Comparison of ENCODE assay signal across 1 cellular context in the genomic region with DNA sequence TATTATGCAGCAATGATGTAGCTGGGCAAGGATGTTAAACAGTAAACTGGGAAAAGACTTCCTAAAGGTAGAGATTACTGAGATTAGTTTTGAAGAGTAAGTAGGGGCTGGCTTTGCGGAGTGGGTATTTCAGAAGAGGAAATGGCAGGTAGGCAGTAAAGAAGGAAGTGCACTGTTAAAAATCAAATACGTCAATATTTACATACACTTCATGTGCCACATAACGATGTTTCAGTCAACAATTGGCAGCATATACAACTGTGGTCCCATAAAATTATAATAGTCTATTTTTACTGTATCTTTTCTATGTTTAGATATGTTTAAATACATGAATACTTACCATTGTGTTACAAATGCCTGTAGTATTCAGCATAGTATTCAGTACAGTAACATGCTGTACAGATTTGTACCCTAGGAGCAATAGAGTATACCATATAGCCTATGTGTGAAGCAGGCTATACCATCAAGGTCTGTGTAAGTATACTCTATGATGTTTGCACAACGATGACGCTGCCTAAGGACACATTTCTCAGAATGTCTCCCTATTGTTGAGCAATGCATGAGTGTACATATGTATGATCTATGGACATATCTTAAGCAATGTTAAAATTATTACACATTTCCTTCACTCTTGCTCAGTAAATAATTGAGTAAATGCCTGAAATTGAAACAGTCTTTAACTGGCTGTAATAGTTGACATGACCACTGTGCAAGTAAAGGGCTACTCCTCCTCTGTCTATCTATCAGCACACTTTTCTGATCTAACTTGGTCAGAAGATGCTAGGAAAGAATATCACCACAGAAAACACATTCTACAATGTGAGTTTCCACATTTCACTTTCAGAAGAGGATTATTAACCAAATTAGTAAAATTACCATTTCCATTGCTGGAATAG.
TF ChIP-seq lines count a peak whose summit lies in the region.

No MANE protein-coding gene starts in this region.

TF ChIP-seq in HepG2, 621 proteins besides CTCF, POLR2A, EP300 and RAD21 (continued from another document and continues in another):
- TF ChIP-seq ZNF282 (IDR thresholded peaks at IDR 0.05; ENCODE audit: partially characterized antibody): no peak
- TF ChIP-seq ZFP90 (CRISPR knock-in tag; IDR thresholded peaks at IDR 0.05; ENCODE audit: borderline replicate concordance): no peak
- no peak for TF ChIP-seq ZBTB42 (CRISPR knock-in tag; IDR thresholded peaks at IDR 0.05)
- TF ChIP-seq, protein P1, sequence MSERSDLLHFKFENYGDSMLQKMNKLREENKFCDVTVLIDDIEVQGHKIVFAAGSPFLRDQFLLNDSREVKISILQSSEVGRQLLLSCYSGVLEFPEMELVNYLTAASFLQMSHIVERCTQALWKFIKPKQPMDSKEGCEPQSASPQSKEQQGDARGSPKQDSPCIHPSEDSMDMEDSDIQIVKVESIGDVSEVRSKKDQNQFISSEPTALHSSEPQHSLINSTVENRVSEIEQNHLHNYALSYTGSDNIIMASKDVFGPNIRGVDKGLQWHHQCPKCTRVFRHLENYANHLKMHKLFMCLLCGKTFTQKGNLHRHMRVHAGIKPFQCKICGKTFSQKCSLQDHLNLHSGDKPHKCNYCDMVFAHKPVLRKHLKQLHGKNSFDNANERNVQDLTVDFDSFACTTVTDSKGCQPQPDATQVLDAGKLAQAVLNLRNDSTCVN (CRISPR knock-in tag; IDR thresholded peaks at IDR 0.05; ENCODE audit: borderline replicate concordance): no peak
- TF ChIP-seq, protein P2, sequence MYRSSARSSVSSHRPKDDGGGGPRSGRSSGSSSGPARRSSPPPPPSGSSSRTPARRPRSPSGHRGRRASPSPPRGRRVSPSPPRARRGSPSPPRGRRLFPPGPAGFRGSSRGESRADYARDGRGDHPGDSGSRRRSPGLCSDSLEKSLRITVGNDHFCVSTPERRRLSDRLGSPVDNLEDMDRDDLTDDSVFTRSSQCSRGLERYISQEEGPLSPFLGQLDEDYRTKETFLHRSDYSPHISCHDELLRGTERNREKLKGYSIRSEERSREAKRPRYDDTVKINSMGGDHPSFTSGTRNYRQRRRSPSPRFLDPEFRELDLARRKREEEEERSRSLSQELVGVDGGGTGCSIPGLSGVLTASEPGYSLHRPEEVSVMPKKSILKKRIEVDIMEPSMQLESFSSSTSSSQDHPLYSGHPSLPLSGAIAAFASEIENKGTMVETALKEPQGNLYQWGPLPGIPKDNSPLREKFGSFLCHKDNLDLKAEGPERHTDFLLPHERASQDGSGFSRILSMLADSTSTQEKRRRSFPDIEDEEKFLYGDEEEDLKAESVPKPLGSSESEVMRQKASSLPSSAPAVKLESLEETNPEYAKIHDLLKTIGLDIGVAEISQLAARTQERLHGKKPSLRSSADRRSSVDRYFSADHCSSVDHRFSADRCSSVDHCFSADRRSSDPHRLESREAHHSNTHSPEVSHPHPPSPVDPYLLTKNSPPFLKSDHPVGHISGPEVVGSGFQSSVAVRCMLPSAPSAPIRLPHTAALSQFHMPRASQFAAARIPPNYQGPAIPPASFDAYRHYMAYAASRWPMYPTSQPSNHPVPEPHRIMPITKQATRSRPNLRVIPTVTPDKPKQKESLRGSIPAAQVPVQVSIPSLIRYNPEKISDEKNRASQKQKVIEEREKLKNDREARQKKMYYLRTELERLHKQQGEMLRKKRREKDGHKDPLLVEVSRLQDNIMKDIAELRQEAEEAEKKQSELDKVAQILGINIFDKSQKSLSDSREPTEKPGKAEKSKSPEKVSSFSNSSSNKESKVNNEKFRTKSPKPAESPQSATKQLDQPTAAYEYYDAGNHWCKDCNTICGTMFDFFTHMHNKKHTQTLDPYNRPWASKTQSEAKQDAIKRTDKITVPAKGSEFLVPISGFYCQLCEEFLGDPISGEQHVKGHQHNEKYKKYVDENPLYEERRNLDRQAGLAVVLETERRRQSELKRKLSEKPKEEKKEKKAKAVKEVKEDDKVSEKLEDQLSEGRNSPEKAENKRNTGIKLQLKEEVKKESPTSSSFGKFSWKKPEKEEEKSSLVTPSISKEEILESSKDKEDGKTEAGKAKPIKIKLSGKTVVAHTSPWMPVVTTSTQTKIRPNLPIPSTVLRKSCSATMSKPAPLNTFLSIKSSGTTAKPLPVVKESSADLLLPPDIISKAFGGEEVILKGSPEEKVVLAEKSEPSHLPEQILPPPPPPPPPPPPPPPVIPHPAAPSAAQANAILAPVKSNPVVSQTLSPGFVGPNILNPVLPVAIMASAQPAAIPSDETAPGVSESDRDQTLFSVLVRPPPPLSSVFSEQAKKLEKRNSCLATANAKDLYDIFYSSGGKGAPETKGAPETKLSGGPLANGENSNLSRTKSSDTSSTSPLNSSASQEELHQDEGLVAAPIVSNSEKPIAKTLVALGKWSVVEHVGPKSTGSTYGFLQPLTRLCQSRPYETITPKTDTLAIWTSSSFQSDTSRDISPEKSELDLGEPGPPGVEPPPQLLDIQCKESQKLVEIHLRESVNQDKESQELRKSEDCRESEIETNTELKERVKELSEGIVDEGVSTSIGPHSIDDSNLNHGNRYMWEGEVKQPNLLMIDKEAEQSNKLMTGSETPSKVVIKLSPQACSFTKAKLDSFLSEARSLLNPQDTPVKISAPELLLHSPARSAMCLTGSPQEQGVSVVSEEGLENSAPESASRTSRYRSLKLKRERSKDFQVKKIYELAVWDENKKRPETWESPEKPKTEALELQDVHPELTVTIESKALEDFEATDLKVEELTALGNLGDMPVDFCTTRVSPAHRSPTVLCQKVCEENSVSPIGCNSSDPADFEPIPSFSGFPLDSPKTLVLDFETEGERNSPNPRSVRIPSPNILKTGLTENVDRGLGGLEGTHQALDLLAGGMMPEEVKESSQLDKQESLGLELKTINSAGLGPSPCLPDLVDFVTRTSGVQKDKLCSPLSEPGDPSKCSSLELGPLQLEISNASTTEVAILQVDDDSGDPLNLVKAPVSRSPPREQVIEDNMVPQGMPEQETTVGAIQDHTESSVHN (CRISPR knock-in tag; IDR thresholded peaks at IDR 0.05): no peak
- peak; percentile 62; the same call in 1 of the 2 replicates for TF ChIP-seq TBX3 (IDR thresholded peaks at IDR 0.05; ENCODE audit: borderline replicate concordance)
- TF ChIP-seq, protein P3, sequence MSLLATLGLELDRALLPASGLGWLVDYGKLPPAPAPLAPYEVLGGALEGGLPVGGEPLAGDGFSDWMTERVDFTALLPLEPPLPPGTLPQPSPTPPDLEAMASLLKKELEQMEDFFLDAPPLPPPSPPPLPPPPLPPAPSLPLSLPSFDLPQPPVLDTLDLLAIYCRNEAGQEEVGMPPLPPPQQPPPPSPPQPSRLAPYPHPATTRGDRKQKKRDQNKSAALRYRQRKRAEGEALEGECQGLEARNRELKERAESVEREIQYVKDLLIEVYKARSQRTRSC (CRISPR knock-in tag; IDR thresholded peaks at IDR 0.05; ENCODE audit: low read depth): no peak
- TF ChIP-seq ZNF546 (CRISPR knock-in tag; conservative IDR thresholded peaks at IDR 0.05): no peak
- TF ChIP-seq, protein P4, sequence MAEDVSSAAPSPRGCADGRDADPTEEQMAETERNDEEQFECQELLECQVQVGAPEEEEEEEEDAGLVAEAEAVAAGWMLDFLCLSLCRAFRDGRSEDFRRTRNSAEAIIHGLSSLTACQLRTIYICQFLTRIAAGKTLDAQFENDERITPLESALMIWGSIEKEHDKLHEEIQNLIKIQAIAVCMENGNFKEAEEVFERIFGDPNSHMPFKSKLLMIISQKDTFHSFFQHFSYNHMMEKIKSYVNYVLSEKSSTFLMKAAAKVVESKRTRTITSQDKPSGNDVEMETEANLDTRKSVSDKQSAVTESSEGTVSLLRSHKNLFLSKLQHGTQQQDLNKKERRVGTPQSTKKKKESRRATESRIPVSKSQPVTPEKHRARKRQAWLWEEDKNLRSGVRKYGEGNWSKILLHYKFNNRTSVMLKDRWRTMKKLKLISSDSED (CRISPR knock-in tag; IDR thresholded peaks at IDR 0.05): no peak
- TF ChIP-seq ZMYM2 (CRISPR knock-in tag; IDR thresholded peaks at IDR 0.05): no peak
- TF ChIP-seq, protein P5, sequence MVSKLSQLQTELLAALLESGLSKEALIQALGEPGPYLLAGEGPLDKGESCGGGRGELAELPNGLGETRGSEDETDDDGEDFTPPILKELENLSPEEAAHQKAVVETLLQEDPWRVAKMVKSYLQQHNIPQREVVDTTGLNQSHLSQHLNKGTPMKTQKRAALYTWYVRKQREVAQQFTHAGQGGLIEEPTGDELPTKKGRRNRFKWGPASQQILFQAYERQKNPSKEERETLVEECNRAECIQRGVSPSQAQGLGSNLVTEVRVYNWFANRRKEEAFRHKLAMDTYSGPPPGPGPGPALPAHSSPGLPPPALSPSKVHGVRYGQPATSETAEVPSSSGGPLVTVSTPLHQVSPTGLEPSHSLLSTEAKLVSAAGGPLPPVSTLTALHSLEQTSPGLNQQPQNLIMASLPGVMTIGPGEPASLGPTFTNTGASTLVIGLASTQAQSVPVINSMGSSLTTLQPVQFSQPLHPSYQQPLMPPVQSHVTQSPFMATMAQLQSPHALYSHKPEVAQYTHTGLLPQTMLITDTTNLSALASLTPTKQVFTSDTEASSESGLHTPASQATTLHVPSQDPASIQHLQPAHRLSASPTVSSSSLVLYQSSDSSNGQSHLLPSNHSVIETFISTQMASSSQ (IDR thresholded peaks at IDR 0.05; ENCODE audit: low read depth): no peak
- TF ChIP-seq, protein P5 (CRISPR knock-in tag; IDR thresholded peaks at IDR 0.05; ENCODE audit: borderline replicate concordance): no peak
- TF ChIP-seq RELA (CRISPR knock-in tag; IDR thresholded peaks at IDR 0.05): no peak
- TF ChIP-seq, protein P6, sequence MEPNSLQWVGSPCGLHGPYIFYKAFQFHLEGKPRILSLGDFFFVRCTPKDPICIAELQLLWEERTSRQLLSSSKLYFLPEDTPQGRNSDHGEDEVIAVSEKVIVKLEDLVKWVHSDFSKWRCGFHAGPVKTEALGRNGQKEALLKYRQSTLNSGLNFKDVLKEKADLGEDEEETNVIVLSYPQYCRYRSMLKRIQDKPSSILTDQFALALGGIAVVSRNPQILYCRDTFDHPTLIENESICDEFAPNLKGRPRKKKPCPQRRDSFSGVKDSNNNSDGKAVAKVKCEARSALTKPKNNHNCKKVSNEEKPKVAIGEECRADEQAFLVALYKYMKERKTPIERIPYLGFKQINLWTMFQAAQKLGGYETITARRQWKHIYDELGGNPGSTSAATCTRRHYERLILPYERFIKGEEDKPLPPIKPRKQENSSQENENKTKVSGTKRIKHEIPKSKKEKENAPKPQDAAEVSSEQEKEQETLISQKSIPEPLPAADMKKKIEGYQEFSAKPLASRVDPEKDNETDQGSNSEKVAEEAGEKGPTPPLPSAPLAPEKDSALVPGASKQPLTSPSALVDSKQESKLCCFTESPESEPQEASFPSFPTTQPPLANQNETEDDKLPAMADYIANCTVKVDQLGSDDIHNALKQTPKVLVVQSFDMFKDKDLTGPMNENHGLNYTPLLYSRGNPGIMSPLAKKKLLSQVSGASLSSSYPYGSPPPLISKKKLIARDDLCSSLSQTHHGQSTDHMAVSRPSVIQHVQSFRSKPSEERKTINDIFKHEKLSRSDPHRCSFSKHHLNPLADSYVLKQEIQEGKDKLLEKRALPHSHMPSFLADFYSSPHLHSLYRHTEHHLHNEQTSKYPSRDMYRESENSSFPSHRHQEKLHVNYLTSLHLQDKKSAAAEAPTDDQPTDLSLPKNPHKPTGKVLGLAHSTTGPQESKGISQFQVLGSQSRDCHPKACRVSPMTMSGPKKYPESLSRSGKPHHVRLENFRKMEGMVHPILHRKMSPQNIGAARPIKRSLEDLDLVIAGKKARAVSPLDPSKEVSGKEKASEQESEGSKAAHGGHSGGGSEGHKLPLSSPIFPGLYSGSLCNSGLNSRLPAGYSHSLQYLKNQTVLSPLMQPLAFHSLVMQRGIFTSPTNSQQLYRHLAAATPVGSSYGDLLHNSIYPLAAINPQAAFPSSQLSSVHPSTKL (CRISPR knock-in tag; IDR thresholded peaks at IDR 0.05): peak; percentile 67
- TF ChIP-seq FOXA3 (CRISPR knock-in tag; IDR thresholded peaks at IDR 0.05): peak; percentile 83
- no peak for TF ChIP-seq TSC22D2 (CRISPR knock-in tag; IDR thresholded peaks at IDR 0.05; ENCODE audit: borderline replicate concordance)
- TF ChIP-seq RFXAP (CRISPR knock-in tag; IDR thresholded peaks at IDR 0.05; ENCODE audit: borderline replicate concordance): no peak
- TF ChIP-seq, protein P7, sequence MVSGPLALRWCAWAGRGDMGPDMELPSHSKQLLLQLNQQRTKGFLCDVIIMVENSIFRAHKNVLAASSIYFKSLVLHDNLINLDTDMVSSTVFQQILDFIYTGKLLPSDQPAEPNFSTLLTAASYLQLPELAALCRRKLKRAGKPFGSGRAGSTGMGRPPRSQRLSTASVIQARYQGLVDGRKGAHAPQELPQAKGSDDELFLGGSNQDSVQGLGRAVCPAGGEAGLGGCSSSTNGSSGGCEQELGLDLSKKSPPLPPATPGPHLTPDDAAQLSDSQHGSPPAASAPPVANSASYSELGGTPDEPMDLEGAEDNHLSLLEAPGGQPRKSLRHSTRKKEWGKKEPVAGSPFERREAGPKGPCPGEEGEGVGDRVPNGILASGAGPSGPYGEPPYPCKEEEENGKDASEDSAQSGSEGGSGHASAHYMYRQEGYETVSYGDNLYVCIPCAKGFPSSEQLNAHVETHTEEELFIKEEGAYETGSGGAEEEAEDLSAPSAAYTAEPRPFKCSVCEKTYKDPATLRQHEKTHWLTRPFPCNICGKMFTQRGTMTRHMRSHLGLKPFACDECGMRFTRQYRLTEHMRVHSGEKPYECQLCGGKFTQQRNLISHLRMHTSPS (CRISPR knock-in tag; IDR thresholded peaks at IDR 0.05; ENCODE audit: low read depth): no peak
- TF ChIP-seq, protein P8, sequence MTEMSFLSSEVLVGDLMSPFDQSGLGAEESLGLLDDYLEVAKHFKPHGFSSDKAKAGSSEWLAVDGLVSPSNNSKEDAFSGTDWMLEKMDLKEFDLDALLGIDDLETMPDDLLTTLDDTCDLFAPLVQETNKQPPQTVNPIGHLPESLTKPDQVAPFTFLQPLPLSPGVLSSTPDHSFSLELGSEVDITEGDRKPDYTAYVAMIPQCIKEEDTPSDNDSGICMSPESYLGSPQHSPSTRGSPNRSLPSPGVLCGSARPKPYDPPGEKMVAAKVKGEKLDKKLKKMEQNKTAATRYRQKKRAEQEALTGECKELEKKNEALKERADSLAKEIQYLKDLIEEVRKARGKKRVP (CRISPR knock-in tag; IDR thresholded peaks at IDR 0.05): 0 out of 4 replicates have a peak, but pooled peaks of 1 of the 2 experiments have one; percentile 15
- TF ChIP-seq NCOR1 (IDR thresholded peaks at IDR 0.05; ENCODE audit: borderline replicate concordance, low read length): peak; percentile 23; the same call in 1 of the 2 replicates
- peak; percentile 93; the same call in 1 of the 2 replicates for TF ChIP-seq ZBTB20 (CRISPR knock-in tag; IDR thresholded peaks at IDR 0.05; ENCODE audit: borderline replicate concordance, low read depth)
